Comparison of ENCODE assay signal across 31 cellular contexts in genomic region chr15:87656373-87656772, GRCh38.
"Had no signal": no experiment of that assay in that cellular context is flagged by ENCODE, and none has a peak within 500 bp of the region (broad histone marks: within the 10 kb centered on the region; RNA-seq: fewer than 3 reads in every experiment).

No MANE protein-coding gene starts in this region.

- H3K36me3 ChIP-seq: ascending aorta, cardiac muscle cell, WERI-Rb-1 had no signal

- H3K4me3 ChIP-seq: ascending aorta, cardiac muscle cell had no signal

- H3K27me3 ChIP-seq: ascending aorta, cardiac muscle cell had no signal

- H3K27ac ChIP-seq: ascending aorta, cardiac muscle cell, WERI-Rb-1 had no signal

- H3K9me3 ChIP-seq: ascending aorta had no signal

- DNase-seq: activated CD4-positive, alpha-beta memory T cell treated with anti-CD3 and anti-CD28 coated beads, Interleukin-2, amount 10 ng/mL, durations not matched to agents 7 days and 5 days; activated CD4-positive, alpha-beta T cell treated with anti-CD3 and anti-CD28 coated beads for 1 hour; activated CD4-positive, alpha-beta T cell treated with anti-CD3 and anti-CD28 coated beads for 36 hours; activated CD4-positive, alpha-beta T cell treated with anti-CD3 and anti-CD28 coated beads for 48 hours; activated CD4-positive, alpha-beta T cell treated with anti-CD3 and anti-CD28 coated beads, Interleukin-2, amount 10 ng/mL, durations not matched to agents 7 days and 5 days; activated CD4-positive, alpha-beta T cell treated with anti-CD3 and anti-CD28 coated beads, Interleukin-2, amount 50 U/mL, for 48 hours; activated CD4-positive, CD25-positive, alpha-beta regulatory T cell; activated CD8-positive, alpha-beta memory T cell treated with anti-CD3 and anti-CD28 coated beads for 24 hours; activated CD8-positive, alpha-beta memory T cell treated with anti-CD3 and anti-CD28 coated beads, Interleukin-2, amount 10 ng/mL, durations not matched to agents 7 days and 5 days; activated CD8-positive, alpha-beta memory T cell treated with anti-CD3 and anti-CD28 coated beads, Interleukin-2, amount 50 U/mL, for 48 hours; activated CD8-positive, alpha-beta T cell treated with anti-CD3 and anti-CD28 coated beads, Interleukin-2, amount 10 ng/mL, durations not matched to agents 7 days and 5 days; activated effector memory CD4-positive, alpha-beta T cell treated with Interleukin-2 at 50 U/mL for 16 hours; activated gamma-delta T cell; activated naive CD4-positive, alpha-beta T cell treated with anti-CD3 and anti-CD28 coated beads, Interleukin-2, amount 10 ng/mL, durations not matched to agents 7 days and 5 days; activated naive CD4-positive, alpha-beta T cell treated with Interleukin-2 at 50 U/mL for 16 hours; activated naive CD8-positive, alpha-beta T cell treated with anti-CD3 and anti-CD28 coated beads, Interleukin-2, amount 10 ng/mL, durations not matched to agents 7 days and 5 days; activated naive CD8-positive, alpha-beta T cell treated with anti-CD3 and anti-CD28 coated beads, Interleukin-2, amount 50 U/mL, for 24 hours; activated T-cell treated with anti-CD3 and anti-CD28 coated beads, Interleukin-2, amount 50 U/mL, for 24 hours; activated T-cell treated with anti-CD3 and anti-CD28 coated beads, Interleukin-2, amount 50 U/mL, for 48 hours; amygdala; anterior cingulate cortex; caudate nucleus; cerebellar nuclear complex; T-cell; T-helper 17 cell; T-helper 9 cell; WERI-Rb-1 had no signal

- ATAC-seq: activated CD4-positive, alpha-beta T cell treated with anti-CD3 and anti-CD28 coated beads for 36 hours; activated CD4-positive, CD25-positive, alpha-beta regulatory T cell treated with anti-CD3 and anti-CD28 coated beads, Interleukin-2, amount 50 U/mL, for 24 hours; activated CD8-positive, alpha-beta memory T cell treated with anti-CD3 and anti-CD28 coated beads, Interleukin-2, amount 10 ng/mL, durations not matched to agents 7 days and 5 days; activated CD8-positive, alpha-beta T cell treated with anti-CD3 and anti-CD28 coated beads, Interleukin-2, amount 10 ng/mL, durations not matched to agents 7 days and 5 days; activated naive CD8-positive, alpha-beta T cell treated with anti-CD3 and anti-CD28 coated beads, Interleukin-2, amount 50 U/mL, for 24 hours; T-cell; T-helper 17 cell; WTC11 had no signal
